Comparison of ENCODE assay signal across 23 cellular contexts in genomic region chr11:115910379-115910778, GRCh38.
DNase-seq lines count a peak whose midpoint lies in the region; ATAC-seq, FAIRE-seq and TF ChIP-seq lines count a peak whose summit lies in the region.
"Had no signal": no experiment of that assay in that cellular context is flagged by ENCODE, and none has a peak within 500 bp of the region (broad histone marks: within the 10 kb centered on the region; RNA-seq: fewer than 3 reads in every experiment).

No MANE protein-coding gene starts in this region.

- H3K9me3 ChIP-seq in A549 (no peaks in the 10 kb centered on the region), endothelial cell of umbilical vein (replicated peaks; ENCODE audit: control insufficient read depth, insufficient read depth, low read length) (peaks cover 5% of the 10 kb centered on the region), Karpas-422 (ENCODE audit: low read length) (no peaks in the 10 kb centered on the region), pancreas (no peaks in the 10 kb centered on the region)
- H3K9me3 ChIP-seq: BE2C had no signal

- H3K4me1 ChIP-seq in A549 = no peaks in the 10 kb centered on the region
- H3K4me1 ChIP-seq in endothelial cell of umbilical vein (ENCODE audit: control insufficient read depth, extremely low read depth, insufficient read depth, low read length) = no peaks in the 10 kb centered on the region
- no peaks in the 10 kb centered on the region for H3K4me1 ChIP-seq in Karpas-422 (ENCODE audit: low read length)
- no peaks in the 10 kb centered on the region for H3K4me1 ChIP-seq in pancreas

- no peak for TF ChIP-seq RAD21 in A549 (conservative IDR thresholded peaks at IDR 0.05 in 1 of 2, IDR thresholded peaks at IDR 0.05 in 1 of 2)

- H2AFZ ChIP-seq in endothelial cell of umbilical vein (ENCODE audit: low read depth, low read length) (no peak overlapping the region), Karpas-422 (ENCODE audit: low read length) (no peak overlapping the region)

- no peaks in the 10 kb centered on the region for H3K27me3 ChIP-seq in endothelial cell of umbilical vein (ENCODE audit: control insufficient read depth in 2 of 2, insufficient read depth in 2 of 2, low read length in 2 of 2)
- H3K27me3 ChIP-seq in Karpas-422 (ENCODE audit: low read length) = no peaks in the 10 kb centered on the region
- no peaks in the 10 kb centered on the region for H3K27me3 ChIP-seq in pancreas
- H3K27me3 ChIP-seq: BE2C had no signal

- TF ChIP-seq CTCF in A549 (IDR thresholded peaks at IDR 0.05) = no peak
- no peak for TF ChIP-seq CTCF in endothelial cell of umbilical vein (IDR thresholded peaks at IDR 0.05; ENCODE audit: extremely low read depth in 1 of 2, insufficient read depth in 1 of 2, low read depth in 1 of 2, low read length in 2 of 2)
- TF ChIP-seq CTCF in pancreas (IDR thresholded peaks at IDR 0.05) = no peak

- dilution Hi-C loops in endothelial cell of umbilical vein (cut with MboI; ENCODE audit: extremely low pct_ligation_motif_present, low sequenced_read_pairs) = no loop called here

- WGBS in A549 (ENCODE audit: missing lambda C conversion rate) = 0% methylated on average over 1 of the region's 1 CpG
- WGBS in pancreas, 2 donors = 68 to 69% methylated on average over 1 of the region's 1 CpG

- H3K9me1 ChIP-seq in endothelial cell of umbilical vein (replicated peaks; ENCODE audit: control insufficient read depth, extremely low read depth, insufficient read depth, low read length) = no peaks in the 10 kb centered on the region

- POLR2A ChIA-PET in A549 (lab: Yijun Ruan, JAX) = no interaction called here
- POLR2A ChIA-PET in endothelial cell of umbilical vein (lab: Charles Lee) = no interaction called here
- POLR2A ChIA-PET in activated CD4-positive, alpha-beta memory T cell treated with anti-CD3 and anti-CD28 coated beads for 36 hours (lab: Charles Lee) = no interaction called here

- no peak for TF ChIP-seq EP300 in A549 (IDR thresholded peaks at IDR 0.05)

- H3K27ac ChIP-seq in A549 (no peak overlapping the region), endothelial cell of umbilical vein (ENCODE audit: insufficient read depth, low read depth, low read length) (no peak overlapping the region), Karpas-422 (ENCODE audit: low read length) (no peak overlapping the region), pancreas (no peak overlapping the region)
- H3K27ac ChIP-seq: KMS-11 had no signal

- H3K4me3 ChIP-seq in A549 (no peak overlapping the region), endothelial cell of umbilical vein (replicated peaks in 1 of 3; ENCODE audit: insufficient read depth in 1 of 3, low read depth in 1 of 3, low read length in 3 of 3) (no peak overlapping the region), Karpas-422 (ENCODE audit: low read length) (no peak overlapping the region), pancreas (no peak overlapping the region)

- H3K9ac ChIP-seq in endothelial cell of umbilical vein (replicated peaks; ENCODE audit: extremely low read depth, insufficient read depth, low read length) (no peak overlapping the region), Karpas-422 (ENCODE audit: low read length) (no peak overlapping the region)
- H3K9ac ChIP-seq: KMS-11 had no signal

- H3K36me3 ChIP-seq in endothelial cell of umbilical vein (ENCODE audit: control insufficient read depth in 2 of 2, extremely low read depth in 1 of 2, insufficient read depth in 2 of 2, low read length in 2 of 2) (no peaks in the 10 kb centered on the region), Karpas-422 (ENCODE audit: insufficient read depth, low read length) (no peaks in the 10 kb centered on the region), pancreas (no peaks in the 10 kb centered on the region)
- H3K36me3 ChIP-seq: BE2C had no signal

- H3K9me3 Mint-ChIP-seq in activated CD4-positive, alpha-beta memory T cell treated with anti-CD3 and anti-CD28 coated beads for 36 hours = no peaks in the 10 kb centered on the region
- H3K9me3 Mint-ChIP-seq: CD8-positive, alpha-beta memory T cell had no signal

- H4K20me1 ChIP-seq in endothelial cell of umbilical vein (replicated peaks; ENCODE audit: control insufficient read depth, extremely low read depth, insufficient read depth, low read length) (no peaks in the 10 kb centered on the region), Karpas-422 (ENCODE audit: insufficient read depth, low read depth, low read length) (no peaks in the 10 kb centered on the region)

- DNase-seq in A549 (ENCODE audit: low read depth in 1 of 2, low spot score in 1 of 2) (no peak), HTR-8/SVneo (ENCODE audit: insufficient read length, low spot score) (peak; percentile 48), RCC 7860 (ENCODE audit: low spot score) (peak; percentile 14), endothelial cell of umbilical vein (ENCODE audit: low read depth, low spot score) (no peak), Karpas-422 (no peak), pancreas (no peak), cerebellar cortex (ENCODE audit: low spot score) (no peak)
- DNase-seq in activated CD4-positive, alpha-beta memory T cell treated with anti-CD3 and anti-CD28 coated beads for 36 hours = no peak
- DNase-seq: 8988T; ACHN; BE2C; C1 segment of cervical spinal cord; CD4-positive, CD25-positive, alpha-beta regulatory T cell; CD8-positive, alpha-beta memory T cell; COR-L47; DMS 273 treated with DMSO at 0.1 percent for 48 hours; DND-41; GOT3; H9 had no signal

- CTCF ChIA-PET in A549 (lab: Yijun Ruan, JAX) = interaction anchor here (0.8 kb wide), 1 partner anchor 586 kb away, joined by 3 read pairs; no protein-coding TSS in a partner anchor
- CTCF ChIA-PET in endothelial cell of umbilical vein (lab: Charles Lee) = no interaction called here
- CTCF ChIA-PET in activated CD4-positive, alpha-beta memory T cell treated with anti-CD3 and anti-CD28 coated beads for 36 hours (lab: Charles Lee) = interaction anchor here (1.4 kb wide), 1 partner anchor 9 kb away, joined by 3 read pairs; no protein-coding TSS in a partner anchor

- peaks cover 3% of the 10 kb centered on the region for H3K27me3 Mint-ChIP-seq in activated CD4-positive, alpha-beta memory T cell treated with anti-CD3 and anti-CD28 coated beads for 36 hours

- no peak overlapping the region for H3K4me3 Mint-ChIP-seq in activated CD4-positive, alpha-beta memory T cell treated with anti-CD3 and anti-CD28 coated beads for 36 hours
- H3K4me3 Mint-ChIP-seq: CD4-positive, CD25-positive, alpha-beta regulatory T cell; CD8-positive, alpha-beta memory T cell; H9 had no signal

- intact Hi-C loops in endothelial cell of umbilical vein (cut with micrococcal nuclease) = no loop called here
- intact Hi-C loops in activated CD4-positive, alpha-beta memory T cell treated with anti-CD3 and anti-CD28 coated beads for 36 hours (cut with micrococcal nuclease) = no loop called here
- intact Hi-C loops in pancreas (cut with DNase I) = no loop called here

- H3K27ac Mint-ChIP-seq in activated CD4-positive, alpha-beta memory T cell treated with anti-CD3 and anti-CD28 coated beads for 36 hours = no peak overlapping the region
- H3K27ac Mint-ChIP-seq: CD4-positive, CD25-positive, alpha-beta regulatory T cell; CD8-positive, alpha-beta memory T cell; H9 had no signal

- H3K9me2 ChIP-seq in Karpas-422 (replicated peaks; ENCODE audit: insufficient read depth, low read length) = no peaks in the 10 kb centered on the region

- H3K36me3 Mint-ChIP-seq in activated CD4-positive, alpha-beta memory T cell treated with anti-CD3 and anti-CD28 coated beads for 36 hours = no peaks in the 10 kb centered on the region
- H3K36me3 Mint-ChIP-seq: CD4-positive, CD25-positive, alpha-beta regulatory T cell; CD8-positive, alpha-beta memory T cell had no signal

- H3K4me2 ChIP-seq in A549 (no peak overlapping the region), endothelial cell of umbilical vein (ENCODE audit: insufficient read depth, low read length) (no peak overlapping the region), Karpas-422 (ENCODE audit: low read depth, low read length, poor library complexity, severe bottlenecking) (no peak overlapping the region)
- H3K4me2 ChIP-seq: KMS-11 had no signal

- TF ChIP-seq POLR2A in A549 (IDR thresholded peaks at IDR 0.05; ENCODE audit: low read length) = no peak
- no peak for TF ChIP-seq POLR2A in endothelial cell of umbilical vein (IDR thresholded peaks at IDR 0.05; ENCODE audit: low read depth, low read length)

- no peaks in the 10 kb centered on the region for H3K4me1 Mint-ChIP-seq in activated CD4-positive, alpha-beta memory T cell treated with anti-CD3 and anti-CD28 coated beads for 36 hours (ENCODE audit: low read depth)
- H3K4me1 Mint-ChIP-seq: CD4-positive, CD25-positive, alpha-beta regulatory T cell; CD8-positive, alpha-beta memory T cell had no signal

- FAIRE-seq in A549 (lab: Jason Lieb, UNC) (no peak), HTR-8/SVneo (lab: Jason Lieb, UNC) (peak; percentile 93), RCC 7860 (lab: Jason Lieb, UNC) (no peak), endothelial cell of umbilical vein (lab: Jason Lieb, UNC) (no peak), pancreas (lab: Jason Lieb, UNC) (no peak)
- FAIRE-seq: G401.6, GM12891, GM18507 had no signal

- no TSS peak for BruUV-seq in endothelial cell of umbilical vein (replicated peaks; lab: Mats Ljungman, UMichigan)

- ATAC-seq in A549 = no peak
- no peak for ATAC-seq in pancreas

- H3K79me2 ChIP-seq in endothelial cell of umbilical vein (ENCODE audit: control insufficient read depth, insufficient read depth, low read length) (no peaks in the 10 kb centered on the region), Karpas-422 (ENCODE audit: low read length) (no peaks in the 10 kb centered on the region)

TF ChIP-seq in A549, 52 proteins besides CTCF, POLR2A, EP300 and RAD21:
- no peak for TF ChIP-seq ESRRA (IDR thresholded peaks at IDR 0.05; ENCODE audit: borderline replicate concordance, low read length)
- peak; percentile 60 for TF ChIP-seq MAFK (IDR thresholded peaks at IDR 0.05; ENCODE audit: partially characterized antibody)
- TF ChIP-seq MAZ (IDR thresholded peaks at IDR 0.05; ENCODE audit: borderline replicate concordance, low read depth, low read length) = no peak
- TF ChIP-seq FOSL2 (IDR thresholded peaks at IDR 0.05) = no peak
- TF ChIP-seq FOSL2 (CRISPR knock-in tag; IDR thresholded peaks at IDR 0.05) = peak; percentile 6; the same call in 1 of the 2 replicates
- TF ChIP-seq CBX2 (IDR thresholded peaks at IDR 0.05; ENCODE audit: borderline replicate concordance, low read depth) = no peak

TF ChIP-seq in endothelial cell of umbilical vein, 7 proteins besides CTCF, POLR2A, EP300 and RAD21:
- no peak for TF ChIP-seq GATA2 (IDR thresholded peaks at IDR 0.05; ENCODE audit: insufficient read depth, insufficient read length, low read depth, low read length)
- TF ChIP-seq MYC (IDR thresholded peaks at IDR 0.05; ENCODE audit: low read depth, low read length) = no peak
- TF ChIP-seq POLR2AphosphoS5 (IDR thresholded peaks at IDR 0.05; ENCODE audit: insufficient read depth, low read depth, low read length) = no peak
- TF ChIP-seq JUN (IDR thresholded peaks at IDR 0.05; ENCODE audit: borderline replicate concordance, insufficient read depth, insufficient read length, low read depth) = peak; percentile 5
- no peak for TF ChIP-seq FOS (IDR thresholded peaks at IDR 0.05; ENCODE audit: borderline replicate concordance, insufficient read depth, low read length)

Comparison
In these comparisons a context has a peak if more than half of its experiments do, and no peak if none do; other contexts are left out.
1. DNase-seq: peak in HTR-8/SVneo (single experiment) and RCC 7860 (single experiment); none in A549 (0 of 2), endothelial cell of umbilical vein (single experiment), Karpas-422 (single experiment), activated CD4-positive, alpha-beta memory T cell treated with anti-CD3 and anti-CD28 coated beads for 36 hours (single experiment), pancreas (0 of 6) and cerebellar cortex (single experiment).